In genomic region chr2:170917219-170917851, GRCh38 we compare ENCODE assay signal across 2 cellular contexts.
TF ChIP-seq lines count a peak whose summit lies in the region.

No MANE protein-coding gene starts in this region.

TF ChIP-seq in H1, 55 proteins besides CTCF, POLR2A, EP300 and RAD21 (continues in another document):
- TF ChIP-seq YY1 (IDR thresholded peaks at IDR 0.05; ENCODE audit: low read depth, low read length) (peak; percentile 85), TEAD4 (IDR thresholded peaks at IDR 0.05; ENCODE audit: low read depth, low read length) (peak; percentile 100), ATF3 (IDR thresholded peaks at IDR 0.05; ENCODE audit: insufficient read depth, low read depth, low read length) (peak; percentile 71; the same call in 1 of the 2 replicates), MAFK (IDR thresholded peaks at IDR 0.05; ENCODE audit: low read depth, low read length) (no peak), GABPA (IDR thresholded peaks at IDR 0.05; ENCODE audit: borderline replicate concordance, insufficient read depth, low read length) (no peak), CHD7 (IDR thresholded peaks at IDR 0.05; ENCODE audit: insufficient replicate concordance, low read length) (no peak), POU5F1 (IDR thresholded peaks at IDR 0.05; ENCODE audit: low read depth, low read length) (no peak), TCF12 (IDR thresholded peaks at IDR 0.05; ENCODE audit: low read depth, low read length) (peak; percentile 99), SIN3A (conservative IDR thresholded peaks at IDR 0.05 in 1 of 2, IDR thresholded peaks at IDR 0.05 in 1 of 2; ENCODE audit: low read depth in 1 of 2, low read length in 2 of 2) (peak in 1 of 2 experiments; percentile 26; a peak in 1 of 4 replicates), NANOG (IDR thresholded peaks at IDR 0.05; ENCODE audit: insufficient read depth, low read depth, low read length, poor library complexity, severe bottlenecking) (peak; percentile 30), CEBPB (IDR thresholded peaks at IDR 0.05; ENCODE audit: low read depth, low read length) (peak; percentile 25; the same call in 1 of the 2 replicates), PHF8 (conservative IDR thresholded peaks at IDR 0.05; ENCODE audit: low read depth, low read length) (peak; percentile 75), FOSL1 (IDR thresholded peaks at IDR 0.05; ENCODE audit: insufficient read depth, low read depth, low read length) (no peak), CHD2 (IDR thresholded peaks at IDR 0.05; ENCODE audit: low read length) (0 out of 2 replicates have a peak, but pooled peaks have one; percentile 23), SIX5 (IDR thresholded peaks at IDR 0.05; ENCODE audit: low read depth, low read length) (peak; percentile 24; the same call in 1 of the 2 replicates), SAP30 (IDR thresholded peaks at IDR 0.05; ENCODE audit: insufficient read depth, insufficient replicate concordance, low read length) (peak; percentile 28), CBX5 (IDR thresholded peaks at IDR 0.05; ENCODE audit: low read depth, low read length) (no peak)

TF ChIP-seq in neural cell, 6 proteins besides CTCF, POLR2A, EP300 and RAD21 (continued from another document):
- TF ChIP-seq MXI1 (conservative IDR thresholded peaks at IDR 0.05; ENCODE audit: poor library complexity, severe bottlenecking) (no peak), EZH2 (IDR thresholded peaks at IDR 0.05; ENCODE audit: borderline replicate concordance, insufficient read depth, low read length, poor library complexity, severe bottlenecking) (no peak)
